ENCODE assay signal across 8 cellular contexts in the genomic region with DNA sequence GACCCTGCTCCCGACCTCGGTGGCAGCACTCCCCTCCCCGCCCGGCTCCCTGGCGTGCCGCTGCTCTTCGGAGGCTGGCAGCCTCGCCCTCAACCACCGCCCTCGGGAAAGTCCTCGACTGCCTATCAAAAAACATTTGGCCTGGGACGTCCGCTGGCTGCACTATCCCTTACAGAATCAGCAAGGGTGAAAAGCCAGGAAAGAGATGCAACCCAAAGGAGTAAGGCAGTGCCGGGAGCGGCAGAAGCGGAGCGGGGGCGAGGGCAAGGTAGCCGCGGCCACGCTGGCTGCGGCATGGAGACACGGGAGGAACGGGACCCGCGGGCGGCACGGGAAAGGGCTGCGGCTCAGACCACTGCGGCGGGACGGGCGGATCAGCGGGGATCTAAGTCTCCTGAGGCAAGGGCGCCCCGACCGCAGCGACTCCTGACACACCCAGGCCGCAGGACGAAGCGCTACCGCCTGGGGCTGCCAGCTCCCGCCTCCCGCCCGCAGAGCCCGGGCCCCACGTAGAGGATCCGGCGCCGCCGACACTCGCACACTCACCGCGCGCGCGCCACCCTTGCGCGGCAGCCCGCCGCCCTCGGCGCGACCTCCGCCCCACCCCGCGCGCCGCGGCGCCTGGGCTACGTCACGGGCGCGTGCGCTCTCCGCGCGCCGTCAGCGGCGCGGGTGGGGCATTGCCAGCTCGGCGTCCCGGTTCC. TPM values are rescaled to one million over a fixed set of nuclear protein-coding genes. Genes with fewer than 3 reads are reported as not detected.
A peak's percentile ranks its signal among the peaks of the same experiment; 100 is the strongest.
DNase-seq lines count a peak whose midpoint lies in the region; ATAC-seq and TF ChIP-seq lines count a peak whose summit lies in the region.

BBOF1 (plus strand) TSS at position 646 of the 704 bp plus-strand sequence. CDS start 130 bp downstream, outside the sequence.
ENTPD5 (minus strand) TSS at position 585 of the 704 bp plus-strand sequence. CDS start 31,186 bp downstream, outside the sequence.

- no peaks in the 10 kb centered on the region for H3K27me3 ChIP-seq in AG04450 (ENCODE audit: control insufficient read depth, insufficient read depth, low read length)

- in situ Hi-C loops in GM18951 (cut with MboI; ENCODE audit: low sequenced_read_pairs, unreplicated experiment): no loop called here

- DNase-seq in AG04450 (ENCODE audit: low read depth, low spot score) (peak; percentile 46), NCI-H446 (lab: John Stamatoyannopoulos, UW) (peak; percentile 44 to 91), cerebellar cortex (ENCODE audit: low spot score) (peak; percentile 78), kidney glomerular epithelial cell (lab: John Stamatoyannopoulos, UW) (peak; percentile 79)
- peak; percentile 85 for DNase-seq in activated CD4-positive, CD25-positive, alpha-beta regulatory T cell treated with anti-CD3 and anti-CD28 coated beads, Interleukin-2, amount 50 U/mL, for 72 hours
- DNase-seq in stimulated activated CD4-positive, alpha-beta T cell treated with anti-CD3 and anti-CD28 coated beads, Interleukin-15, amount 100 ng/mL, for 24 hours: peak; percentile 88

- POLR2A ChIA-PET in AG04450 (lab: Yijun Ruan, JAX): interaction anchor here (0.6 to 1.4 kb wide), 4 partner anchors 13 to 133 kb away, joined by 4 to 6 read pairs (median 4); no protein-coding TSS in a partner anchor

- peak; percentile 96 for TF ChIP-seq POLR2A in GM18951 (IDR thresholded peaks at IDR 0.05; ENCODE audit: extremely low read depth, insufficient read depth, insufficient read length)

- no peak for TF ChIP-seq CTCF in AG04450 (IDR thresholded peaks at IDR 0.05; ENCODE audit: low read depth, low read length)

- ATAC-seq in HG03159 (IDR thresholded peaks at IDR 0.05; ENCODE audit: unreplicated experiment): peak; percentile 82

- peak within 1 kb of the TSS; percentile 94 for H3K27ac ChIP-seq in AG04450 (ENCODE audit: low read depth, low read length)

- CTCF ChIA-PET in AG04450 (lab: Charles Lee): no interaction called here

- no peaks in the 10 kb centered on the region; the same call in 1 of the 2 replicates for H3K9me3 ChIP-seq in AG04450 (ENCODE audit: control insufficient read depth, insufficient read depth, low read length)

- peak within 1 kb of the TSS; percentile 89 for H3K4me3 ChIP-seq in AG04450 (ENCODE audit: low read depth, low read length)

RNA-seq across cellular contexts. Expression of gene BBOF1, which starts in this region (rescaled TPM):
- polyA plus RNA-seq in AG04450 (2011; rRNA removed): 4.8 and 6.7 TPM in 2 replicates
- polyA minus RNA-seq in AG04450 (2011; rRNA and poly(A)+ RNA removed): 1.1 and 3.2 TPM in 2 replicates

RNA-seq across cellular contexts. Expression of gene ENTPD5, which starts in this region (rescaled TPM):
- 10.0 and 11.4 TPM in 2 replicates for polyA plus RNA-seq in AG04450 (2011; rRNA removed)
- 7.8 and 11.6 TPM in 2 replicates for polyA minus RNA-seq in AG04450 (2011; rRNA and poly(A)+ RNA removed)

Comparison
In these comparisons a context has a peak if more than half of its experiments do, and no peak if none do; other contexts are left out.
1. Peak in every context shown above with its lines: DNase-seq, ATAC-seq, H3K4me3 ChIP-seq and H3K27ac ChIP-seq.